ENCODE assay signal across 2 cellular contexts in the genomic region with DNA sequence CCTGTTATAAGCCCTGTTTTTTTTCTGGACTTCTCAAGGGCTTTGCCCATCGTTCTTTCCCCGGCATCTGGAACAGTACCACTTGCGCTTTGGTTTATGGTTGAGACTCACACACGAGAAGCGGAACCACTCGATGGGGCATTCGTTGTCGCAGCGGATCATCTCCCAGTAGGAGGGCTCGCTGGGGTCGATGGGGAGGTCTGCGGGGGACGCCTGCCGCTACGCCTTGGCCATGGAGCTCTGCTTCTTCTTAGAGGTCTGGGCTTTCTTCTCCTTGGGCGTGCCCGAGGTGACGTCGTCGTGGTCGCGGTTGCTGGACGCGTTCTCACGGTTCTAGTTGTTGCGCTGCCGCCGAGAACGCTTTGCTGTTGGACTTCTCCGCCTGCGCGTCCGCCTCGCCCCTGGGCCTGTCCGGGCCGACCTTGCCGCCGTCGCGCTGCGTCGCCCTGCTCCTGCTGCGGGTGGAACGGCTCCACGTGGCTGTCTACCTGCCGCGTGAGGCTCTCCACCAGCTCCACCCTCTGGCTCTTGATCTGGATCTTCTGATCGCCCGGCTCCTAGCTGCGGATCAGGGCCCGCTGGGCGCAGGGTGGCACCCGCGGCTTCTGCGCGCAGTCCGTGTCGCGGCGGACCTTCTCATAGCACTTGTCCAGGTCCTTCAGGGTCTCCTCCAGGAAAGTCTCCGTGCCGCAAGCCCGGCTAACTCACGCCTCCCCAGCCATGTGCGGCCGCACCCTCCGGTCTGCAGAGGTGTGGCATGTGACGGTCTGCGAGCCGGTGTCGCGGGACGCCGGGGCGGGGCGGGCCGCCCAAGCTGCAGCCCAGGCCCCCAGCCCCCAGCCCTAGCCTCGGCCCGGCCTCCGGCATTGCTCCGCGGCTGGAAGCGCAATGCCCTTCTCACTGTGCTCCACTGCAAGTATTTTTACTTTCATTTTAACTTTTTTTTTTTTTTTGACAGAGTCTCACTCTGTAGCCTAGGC.
TF ChIP-seq lines count a peak whose summit lies in the region.

No MANE protein-coding gene starts in this region.

TF ChIP-seq in liver, 16 proteins besides CTCF, POLR2A, EP300 and RAD21:
- TF ChIP-seq HNF4A (conservative IDR thresholded peaks at IDR 0.05) (no peak), TAF1 (conservative IDR thresholded peaks at IDR 0.05) (no peak), FOXA1 (IDR thresholded peaks at IDR 0.05) (no peak), NR2F2 (IDR thresholded peaks at IDR 0.05) (no peak), JUND (IDR thresholded peaks at IDR 0.05) (no peak), FOXA2 (IDR thresholded peaks at IDR 0.05) (no peak), GABPA (IDR thresholded peaks at IDR 0.05 in 1 of 2, conservative IDR thresholded peaks at IDR 0.05 in 1 of 2) (no peak), RXRA (IDR thresholded peaks at IDR 0.05) (no peak), EGR1 (IDR thresholded peaks at IDR 0.05; ENCODE audit: low read depth in 2 of 2) (no peak), YY1 (IDR thresholded peaks at IDR 0.05) (no peak), HNF4G (IDR thresholded peaks at IDR 0.05) (no peak), SP1 (IDR thresholded peaks at IDR 0.05) (no peak)
- TF ChIP-seq, protein P1, sequence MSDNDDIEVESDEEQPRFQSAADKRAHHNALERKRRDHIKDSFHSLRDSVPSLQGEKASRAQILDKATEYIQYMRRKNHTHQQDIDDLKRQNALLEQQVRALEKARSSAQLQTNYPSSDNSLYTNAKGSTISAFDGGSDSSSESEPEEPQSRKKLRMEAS (IDR thresholded peaks at IDR 0.05), result no peak
- TF ChIP-seq, protein P2, sequence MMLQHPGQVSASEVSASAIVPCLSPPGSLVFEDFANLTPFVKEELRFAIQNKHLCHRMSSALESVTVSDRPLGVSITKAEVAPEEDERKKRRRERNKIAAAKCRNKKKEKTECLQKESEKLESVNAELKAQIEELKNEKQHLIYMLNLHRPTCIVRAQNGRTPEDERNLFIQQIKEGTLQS (IDR thresholded peaks at IDR 0.05), result no peak
- TF ChIP-seq, protein P3, sequence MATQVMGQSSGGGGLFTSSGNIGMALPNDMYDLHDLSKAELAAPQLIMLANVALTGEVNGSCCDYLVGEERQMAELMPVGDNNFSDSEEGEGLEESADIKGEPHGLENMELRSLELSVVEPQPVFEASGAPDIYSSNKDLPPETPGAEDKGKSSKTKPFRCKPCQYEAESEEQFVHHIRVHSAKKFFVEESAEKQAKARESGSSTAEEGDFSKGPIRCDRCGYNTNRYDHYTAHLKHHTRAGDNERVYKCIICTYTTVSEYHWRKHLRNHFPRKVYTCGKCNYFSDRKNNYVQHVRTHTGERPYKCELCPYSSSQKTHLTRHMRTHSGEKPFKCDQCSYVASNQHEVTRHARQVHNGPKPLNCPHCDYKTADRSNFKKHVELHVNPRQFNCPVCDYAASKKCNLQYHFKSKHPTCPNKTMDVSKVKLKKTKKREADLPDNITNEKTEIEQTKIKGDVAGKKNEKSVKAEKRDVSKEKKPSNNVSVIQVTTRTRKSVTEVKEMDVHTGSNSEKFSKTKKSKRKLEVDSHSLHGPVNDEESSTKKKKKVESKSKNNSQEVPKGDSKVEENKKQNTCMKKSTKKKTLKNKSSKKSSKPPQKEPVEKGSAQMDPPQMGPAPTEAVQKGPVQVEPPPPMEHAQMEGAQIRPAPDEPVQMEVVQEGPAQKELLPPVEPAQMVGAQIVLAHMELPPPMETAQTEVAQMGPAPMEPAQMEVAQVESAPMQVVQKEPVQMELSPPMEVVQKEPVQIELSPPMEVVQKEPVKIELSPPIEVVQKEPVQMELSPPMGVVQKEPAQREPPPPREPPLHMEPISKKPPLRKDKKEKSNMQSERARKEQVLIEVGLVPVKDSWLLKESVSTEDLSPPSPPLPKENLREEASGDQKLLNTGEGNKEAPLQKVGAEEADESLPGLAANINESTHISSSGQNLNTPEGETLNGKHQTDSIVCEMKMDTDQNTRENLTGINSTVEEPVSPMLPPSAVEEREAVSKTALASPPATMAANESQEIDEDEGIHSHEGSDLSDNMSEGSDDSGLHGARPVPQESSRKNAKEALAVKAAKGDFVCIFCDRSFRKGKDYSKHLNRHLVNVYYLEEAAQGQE (IDR thresholded peaks at IDR 0.05), result no peak
- TF ChIP-seq, protein P4, sequence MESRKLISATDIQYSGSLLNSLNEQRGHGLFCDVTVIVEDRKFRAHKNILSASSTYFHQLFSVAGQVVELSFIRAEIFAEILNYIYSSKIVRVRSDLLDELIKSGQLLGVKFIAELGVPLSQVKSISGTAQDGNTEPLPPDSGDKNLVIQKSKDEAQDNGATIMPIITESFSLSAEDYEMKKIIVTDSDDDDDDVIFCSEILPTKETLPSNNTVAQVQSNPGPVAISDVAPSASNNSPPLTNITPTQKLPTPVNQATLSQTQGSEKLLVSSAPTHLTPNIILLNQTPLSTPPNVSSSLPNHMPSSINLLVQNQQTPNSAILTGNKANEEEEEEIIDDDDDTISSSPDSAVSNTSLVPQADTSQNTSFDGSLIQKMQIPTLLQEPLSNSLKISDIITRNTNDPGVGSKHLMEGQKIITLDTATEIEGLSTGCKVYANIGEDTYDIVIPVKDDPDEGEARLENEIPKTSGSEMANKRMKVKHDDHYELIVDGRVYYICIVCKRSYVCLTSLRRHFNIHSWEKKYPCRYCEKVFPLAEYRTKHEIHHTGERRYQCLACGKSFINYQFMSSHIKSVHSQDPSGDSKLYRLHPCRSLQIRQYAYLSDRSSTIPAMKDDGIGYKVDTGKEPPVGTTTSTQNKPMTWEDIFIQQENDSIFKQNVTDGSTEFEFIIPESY (IDR thresholded peaks at IDR 0.05), result no peak

TF ChIP-seq in HepG2, 621 proteins besides CTCF, POLR2A, EP300 and RAD21:
- TF ChIP-seq MXI1 (IDR thresholded peaks at IDR 0.05; ENCODE audit: borderline replicate concordance, low read depth, low read length) (no peak), ZNF768 (CRISPR knock-in tag; IDR thresholded peaks at IDR 0.05) (no peak), HNRNPL (IDR thresholded peaks at IDR 0.05; ENCODE audit: low read depth, low read length) (no peak), ATF1 (CRISPR knock-in tag; IDR thresholded peaks at IDR 0.05) (no peak), ZBTB7B (CRISPR knock-in tag; IDR thresholded peaks at IDR 0.05) (no peak), CCAR2 (optimal IDR thresholded peaks at IDR 0.05; ENCODE audit: low read depth, low read length) (no peak), ZFP82 (CRISPR knock-in tag; IDR thresholded peaks at IDR 0.05; ENCODE audit: borderline replicate concordance) (no peak), ZNF724P (CRISPR knock-in tag; IDR thresholded peaks at IDR 0.05; ENCODE audit: borderline replicate concordance) (no peak), GPN1 (CRISPR knock-in tag; IDR thresholded peaks at IDR 0.05; ENCODE audit: borderline replicate concordance) (no peak), MTA3 (CRISPR knock-in tag; IDR thresholded peaks at IDR 0.05) (no peak), ETV5 (CRISPR knock-in tag; IDR thresholded peaks at IDR 0.05; ENCODE audit: borderline replicate concordance) (no peak), JUNB (CRISPR knock-in tag; IDR thresholded peaks at IDR 0.05; ENCODE audit: borderline replicate concordance) (no peak), CCDC6 (CRISPR knock-in tag; IDR thresholded peaks at IDR 0.05) (no peak), SIX4 (CRISPR knock-in tag; IDR thresholded peaks at IDR 0.05) (no peak), ELF1 (CRISPR knock-in tag; IDR thresholded peaks at IDR 0.05) (no peak), RARA (CRISPR knock-in tag; IDR thresholded peaks at IDR 0.05) (no peak), PCBP1 (IDR thresholded peaks at IDR 0.05; ENCODE audit: borderline replicate concordance, low read depth, low read length) (no peak), GATA4 (IDR thresholded peaks at IDR 0.05; ENCODE audit: borderline replicate concordance, low read depth) (no peak)
- TF ChIP-seq, protein P5, sequence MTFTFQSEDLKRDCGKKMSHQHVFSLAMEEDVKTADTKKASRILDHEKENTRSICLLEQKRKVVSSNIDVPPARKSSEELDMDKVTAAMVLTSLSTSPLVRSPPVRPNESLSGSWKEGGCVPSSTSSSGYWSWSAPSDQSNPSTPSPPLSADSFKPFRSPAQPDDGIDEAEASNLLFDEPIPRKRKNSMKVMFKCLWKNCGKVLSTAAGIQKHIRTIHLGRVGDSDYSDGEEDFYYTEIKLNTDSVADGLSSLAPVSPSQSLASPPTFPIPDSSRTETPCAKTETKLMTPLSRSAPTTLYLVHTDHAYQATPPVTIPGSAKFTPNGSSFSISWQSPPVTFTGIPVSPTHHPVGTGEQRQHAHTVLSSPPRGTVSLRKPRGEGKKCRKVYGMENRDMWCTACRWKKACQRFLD (CRISPR knock-in tag; IDR thresholded peaks at IDR 0.05; ENCODE audit: borderline replicate concordance), result no peak
- TF ChIP-seq, protein P6, sequence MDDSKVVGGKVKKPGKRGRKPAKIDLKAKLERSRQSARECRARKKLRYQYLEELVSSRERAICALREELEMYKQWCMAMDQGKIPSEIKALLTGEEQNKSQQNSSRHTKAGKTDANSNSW (CRISPR knock-in tag; IDR thresholded peaks at IDR 0.05; ENCODE audit: borderline replicate concordance), result no peak
